ENCODE assay signal across 17 cellular contexts in genomic region chr3:16361087-16361486, GRCh38.
"Had no signal": no experiment of that assay in that cellular context is flagged by ENCODE, and none has a peak within 500 bp of the region (broad histone marks: within the 10 kb centered on the region; RNA-seq: fewer than 3 reads in every experiment).

No MANE protein-coding gene starts in this region.

- H3K4me2 ChIP-seq: smooth muscle cell had no signal

- H3K9me3 Mint-ChIP-seq: activated T-cell treated with anti-CD3 and anti-CD28 coated beads, Interleukin-2, amount 50 U/mL, for 4 hours; nephron; WTC11 had no signal

- H3K36me3 Mint-ChIP-seq: WTC11 had no signal

- H3K27me3 ChIP-seq: right lobe of liver, stomach, testis, upper lobe of right lung had no signal

- H3K4me3 Mint-ChIP-seq: activated T-cell treated with anti-CD3 and anti-CD28 coated beads, Interleukin-2, amount 50 U/mL, for 4 hours; nephron; WTC11 had no signal

- ATAC-seq: activated T-cell treated with anti-CD3 and anti-CD28 coated beads, Interleukin-2, amount 50 U/mL, for 4 hours; esophagus mucosa; right lobe of liver; upper lobe of right lung; WTC11 had no signal

- H3K27ac ChIP-seq: right lobe of liver, stomach, testis, upper lobe of right lung had no signal

- DNase-seq: activated CD4-positive, alpha-beta T cell treated with anti-CD3 and anti-CD28 coated beads, Interleukin-2, amount 50 U/mL, for 1 hour; activated T-cell treated with anti-CD3 and anti-CD28 coated beads, Interleukin-2, amount 50 U/mL, for 4 hours; hypothalamus; mesendoderm; right lobe of liver; SIG-M5; stimulated activated CD4-positive, alpha-beta T cell treated with anti-CD3 and anti-CD28 coated beads, Interleukin-4, amount 100 ng/mL, for 4 hours; stimulated activated CD8-positive, alpha-beta memory T cell treated with anti-CD3 and anti-CD28 coated beads, Interleukin-4, amount 100 ng/mL, for 48 hours; stomach; T-helper 2 cell; testis; upper lobe of right lung had no signal

- H3K9me3 ChIP-seq: right lobe of liver, stomach, testis, upper lobe of right lung had no signal

- H3K27ac Mint-ChIP-seq: nephron, progenitor cell of endocrine pancreas, WTC11 had no signal

- H3K4me3 ChIP-seq: right lobe of liver, smooth muscle cell, stomach, testis, upper lobe of right lung had no signal

- H3K27me3 Mint-ChIP-seq: progenitor cell of endocrine pancreas had no signal

- H3K4me1 ChIP-seq: right lobe of liver, stomach, testis, upper lobe of right lung had no signal
